Comparison of ENCODE assay signal across 8 cellular contexts in genomic region chr12:1830981-1831930, GRCh38. TPM values are rescaled to one million over a fixed set of nuclear protein-coding genes. Genes with fewer than 3 reads are reported as not detected.
DNase-seq lines count a peak whose midpoint lies in the region; ATAC-seq, FAIRE-seq and TF ChIP-seq lines count a peak whose summit lies in the region.

No MANE protein-coding gene starts in this region.

- H3K27me3 ChIP-seq in astrocyte (ENCODE audit: insufficient read depth, low read length) (peaks cover 26% of the 10 kb centered on the region), upper lobe of right lung (peaks cover 38% of the 10 kb centered on the region)

- no peaks in the 10 kb centered on the region for H3K36me3 Mint-ChIP-seq in activated naive CD4-positive, alpha-beta T cell treated with anti-CD3 and anti-CD28 coated beads, Interleukin-2, amount 10 ng/mL, durations not matched to agents 7 days and 5 days
- no peaks in the 10 kb centered on the region for H3K36me3 Mint-ChIP-seq in astrocyte (ENCODE audit: low read depth, unreplicated experiment)

- no peak for TF ChIP-seq CTCF in astrocyte (IDR thresholded peaks at IDR 0.05; ENCODE audit: insufficient read depth, low read depth, low read length)
- no peak for TF ChIP-seq CTCF in upper lobe of right lung (IDR thresholded peaks at IDR 0.05)

- no peak overlapping the region for H3K9ac ChIP-seq in astrocyte (ENCODE audit: low read length)

- CTCF ChIA-PET in activated naive CD4-positive, alpha-beta T cell treated with anti-CD3 and anti-CD28 coated beads, Interleukin-2, amount 10 ng/mL, durations not matched to agents 7 days and 5 days (lab: Charles Lee) = no interaction called here

- intact Hi-C loops in upper lobe of right lung (cut with DNase I) = no loop called here

- H4K20me1 ChIP-seq in astrocyte (ENCODE audit: insufficient read depth, low read length) = no peaks in the 10 kb centered on the region

- no peak overlapping the region for H2AFZ ChIP-seq in astrocyte (ENCODE audit: low read depth, low read length)

- H3K27ac Mint-ChIP-seq in activated naive CD4-positive, alpha-beta T cell treated with anti-CD3 and anti-CD28 coated beads, Interleukin-2, amount 10 ng/mL, durations not matched to agents 7 days and 5 days = no peak overlapping the region
- H3K27ac Mint-ChIP-seq in astrocyte (ENCODE audit: unreplicated experiment) = no peak overlapping the region

- no peaks in the 10 kb centered on the region for H3K9me3 Mint-ChIP-seq in activated naive CD4-positive, alpha-beta T cell treated with anti-CD3 and anti-CD28 coated beads, Interleukin-2, amount 10 ng/mL, durations not matched to agents 7 days and 5 days
- no peaks in the 10 kb centered on the region for H3K9me3 Mint-ChIP-seq in astrocyte (ENCODE audit: unreplicated experiment)

- peak; percentile 61 for DNase-seq in activated naive CD4-positive, alpha-beta T cell treated with anti-CD3 and anti-CD28 coated beads, Interleukin-2, amount 10 ng/mL, durations not matched to agents 7 days and 5 days
- no peak for DNase-seq in activated naive CD4-positive, alpha-beta T cell (lab: John Stamatoyannopoulos, UW)
- DNase-seq in astrocyte (ENCODE audit: low read depth) (peak; percentile 37), iPS-NIHi11 (ENCODE audit: low spot score) (peak; percentile 98), upper lobe of right lung (peak; percentile 91), D341Med (ENCODE audit: low spot score) (no peak)
- no peak for DNase-seq in effector CD4-positive, alpha-beta T cell

- no peaks in the 10 kb centered on the region for H3K4me1 ChIP-seq in astrocyte (ENCODE audit: insufficient read depth, low read length)
- H3K4me1 ChIP-seq in upper lobe of right lung = no peaks in the 10 kb centered on the region

- H3K79me2 ChIP-seq in astrocyte (ENCODE audit: insufficient read depth, low read length) = no peaks in the 10 kb centered on the region

- H3K36me3 ChIP-seq in astrocyte (ENCODE audit: insufficient read depth, low read length) = no peaks in the 10 kb centered on the region
- no peaks in the 10 kb centered on the region for H3K36me3 ChIP-seq in upper lobe of right lung

- no peak overlapping the region for H3K4me3 ChIP-seq in astrocyte (ENCODE audit: insufficient read depth, low read depth, low read length)
- no peak overlapping the region for H3K4me3 ChIP-seq in upper lobe of right lung

- H3K9me3 ChIP-seq in astrocyte (ENCODE audit: insufficient read depth, low read depth, low read length) (no peaks in the 10 kb centered on the region), upper lobe of right lung (no peaks in the 10 kb centered on the region)

- no peak overlapping the region for H3K4me2 ChIP-seq in astrocyte (ENCODE audit: low read length)

- no peak for FAIRE-seq in astrocyte (lab: Jason Lieb, UNC)

- H3K27ac ChIP-seq in astrocyte (ENCODE audit: low read depth, low read length) (no peak overlapping the region), upper lobe of right lung (no peak overlapping the region)

- peaks cover 53% of the 10 kb centered on the region for H3K27me3 Mint-ChIP-seq in activated naive CD4-positive, alpha-beta T cell treated with anti-CD3 and anti-CD28 coated beads, Interleukin-2, amount 10 ng/mL, durations not matched to agents 7 days and 5 days
- peaks cover 54% of the 10 kb centered on the region for H3K27me3 Mint-ChIP-seq in astrocyte (ENCODE audit: low read depth, unreplicated experiment)

- no peaks in the 10 kb centered on the region for H3K4me1 Mint-ChIP-seq in activated naive CD4-positive, alpha-beta T cell treated with anti-CD3 and anti-CD28 coated beads, Interleukin-2, amount 10 ng/mL, durations not matched to agents 7 days and 5 days
- H3K4me1 Mint-ChIP-seq in astrocyte (ENCODE audit: low read depth, unreplicated experiment) = no peaks in the 10 kb centered on the region

- ATAC-seq in upper lobe of right lung (peak; percentile 87), GM18867 (IDR thresholded peaks at IDR 0.05; ENCODE audit: unreplicated experiment) (no peak)

- H3K4me3 Mint-ChIP-seq in activated naive CD4-positive, alpha-beta T cell treated with anti-CD3 and anti-CD28 coated beads, Interleukin-2, amount 10 ng/mL, durations not matched to agents 7 days and 5 days = no peak overlapping the region
- no peak overlapping the region for H3K4me3 Mint-ChIP-seq in astrocyte (ENCODE audit: unreplicated experiment)

RNA-seq across cellular contexts. Expression of gene LRTM2, which starts 10.9 kb away (rescaled TPM):
- not detected in 2 replicates for total RNA-seq in astrocyte
- not detected for total RNA-seq in upper lobe of right lung

Comparison
In these comparisons a context has a peak if more than half of its experiments do, and no peak if none do; other contexts are left out.
1. DNase-seq: peak in activated naive CD4-positive, alpha-beta T cell treated with anti-CD3 and anti-CD28 coated beads, Interleukin-2, amount 10 ng/mL, durations not matched to agents 7 days and 5 days (single experiment), astrocyte (single experiment), iPS-NIHi11 (single experiment) and upper lobe of right lung (single experiment); none in activated naive CD4-positive, alpha-beta T cell (0 of 4), effector CD4-positive, alpha-beta T cell (single experiment) and D341Med (single experiment).